22 cellular contexts compared by ENCODE assay signal in the genomic region with DNA sequence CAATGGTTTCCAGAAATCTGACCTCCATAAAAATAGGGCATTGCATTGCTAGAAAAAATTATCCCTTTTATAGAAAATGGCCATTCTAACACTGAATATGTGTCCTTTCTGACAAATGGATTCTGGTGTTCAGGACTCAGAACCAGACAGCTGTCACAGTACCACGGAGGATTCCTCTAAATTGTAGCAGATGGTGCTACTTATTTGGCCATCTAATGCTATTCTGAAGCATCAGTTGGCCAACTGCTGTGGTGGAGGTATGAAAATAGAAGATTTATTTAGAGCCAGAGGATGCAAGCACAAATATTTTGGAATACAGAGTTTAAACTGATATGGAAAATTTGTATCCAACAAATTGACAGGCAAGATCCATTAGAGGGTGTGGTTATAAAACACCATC.
DNase-seq lines count a peak whose midpoint lies in the region; FAIRE-seq and TF ChIP-seq lines count a peak whose summit lies in the region.
"Had no signal": no experiment of that assay in that cellular context is flagged by ENCODE, and none has a peak within 500 bp of the region (broad histone marks: within the 10 kb centered on the region; RNA-seq: fewer than 3 reads in every experiment).

No MANE protein-coding gene starts in this region.

- no peak overlapping the region for H3K18ac ChIP-seq in H1 (ENCODE audit: extremely low read depth, low read length)

- H3K4me3 ChIP-seq in H1 (ENCODE audit: extremely low read depth in 1 of 4, insufficient read depth in 2 of 4, low read depth in 3 of 4, low read length in 4 of 4) = no peak overlapping the region
- H3K4me3 ChIP-seq in A673 (ENCODE audit: low read depth, low read length, poor library complexity, severe bottlenecking) = no peak overlapping the region
- H3K4me3 ChIP-seq: MG63, PC-9, SJSA1 had no signal

- H3K27me3 ChIP-seq in H1 (replicated peaks in 1 of 4; ENCODE audit: control insufficient read depth in 3 of 4, extremely low read depth in 1 of 4, insufficient read depth in 3 of 4, low read length in 3 of 4) = no peaks in the 10 kb centered on the region
- H3K27me3 ChIP-seq in A673 (replicated peaks; ENCODE audit: insufficient read depth, low read depth, low read length, poor library complexity) = no peaks in the 10 kb centered on the region
- H3K27me3 ChIP-seq: BE2C, MG63, SJSA1 had no signal

- no peak overlapping the region for H4K5ac ChIP-seq in H1 (ENCODE audit: insufficient read length, low read depth, low read length)

- H3K4me2 ChIP-seq in H1 (ENCODE audit: insufficient read depth in 1 of 2, low read depth in 2 of 2, low read length in 2 of 2) = no peak overlapping the region
- H3K4me2 ChIP-seq: PC-9 had no signal

- H3K9me3 ChIP-seq in H1 (ENCODE audit: insufficient read depth in 2 of 2, low read depth in 1 of 2, low read length in 1 of 2) (peaks cover 5 to 9% of the 10 kb centered on the region in 2 experiments; a peak in 2 of 4 replicates), A673 (ENCODE audit: low read depth, low read length, poor library complexity, severe bottlenecking) (no peaks in the 10 kb centered on the region)
- H3K9me3 ChIP-seq: BE2C, MG63, SJSA1 had no signal

- intact Hi-C loops in A673 (cut with micrococcal nuclease; ENCODE audit: unreplicated experiment) = no loop called here

- TF ChIP-seq POLR2A in H1 (IDR thresholded peaks at IDR 0.05; ENCODE audit: control extremely low read depth in 1 of 2, low read depth in 2 of 2, low read length in 2 of 2) = no peak

- H2BK120ac ChIP-seq in H1 (replicated peaks; ENCODE audit: low read depth, low read length) = no peak overlapping the region

- POLR2A ChIA-PET in H1 (lab: Charles Lee; ENCODE audit: partially characterized antibody) = no interaction called here
- POLR2A ChIA-PET in A673 (lab: Charles Lee; ENCODE audit: low non-redundant PET) = no interaction called here

- no peaks in the 10 kb centered on the region for H3K36me3 ChIP-seq in H1 (ENCODE audit: control insufficient read depth in 2 of 4, insufficient read depth in 4 of 4, low read length in 3 of 4)
- H3K36me3 ChIP-seq in A673 (ENCODE audit: insufficient read depth, low read length, poor library complexity, severe bottlenecking) = no peaks in the 10 kb centered on the region
- H3K36me3 ChIP-seq: BE2C, MG63, SJSA1 had no signal

- no peak overlapping the region for H4K8ac ChIP-seq in H1 (ENCODE audit: extremely low read depth, insufficient read depth, low read length)

- H3K4ac ChIP-seq in H1 (replicated peaks; ENCODE audit: insufficient read length, low read depth, low read length) = no peak overlapping the region

- H3K4me1 ChIP-seq in H1 (replicated peaks in 1 of 4; ENCODE audit: control insufficient read depth in 3 of 4, insufficient read depth in 4 of 4, low read length in 3 of 4) (peaks cover 0 to 11% (median 1%) of the 10 kb centered on the region in 4 experiments; a peak in 2 of 7 replicates), A673 (ENCODE audit: insufficient read depth, low read length, poor library complexity, severe bottlenecking) (no peaks in the 10 kb centered on the region)
- H3K4me1 ChIP-seq: BE2C, SJSA1 had no signal

- H2AK5ac ChIP-seq in H1 (ENCODE audit: low read depth, low read length) = 0 out of 2 replicates have a peak overlapping the region, but pooled peaks have one; percentile 2

- H2BK5ac ChIP-seq in H1 (ENCODE audit: low read depth, low read length) = no peak overlapping the region

- H3K27ac ChIP-seq in H1 (ENCODE audit: low read depth, low read length) (no peak overlapping the region), A673 (ENCODE audit: low read depth, low read length, poor library complexity, severe bottlenecking) (no peak overlapping the region)
- H3K27ac ChIP-seq: PC-9, SJSA1 had no signal

- no peak overlapping the region for H2BK20ac ChIP-seq in H1 (ENCODE audit: low read length)

- H3K56ac ChIP-seq in H1 (replicated peaks; ENCODE audit: insufficient read length, low read depth, low read length) = no peak overlapping the region

- TF ChIP-seq RAD21 in H1 (IDR thresholded peaks at IDR 0.05 in 1 of 2, conservative IDR thresholded peaks at IDR 0.05 in 1 of 2; ENCODE audit: low read depth in 2 of 2, low read length in 2 of 2) = no peak

- H4K20me1 ChIP-seq in H1 (replicated peaks in 1 of 2; ENCODE audit: control insufficient read depth in 1 of 2, insufficient read depth in 2 of 2, low read length in 2 of 2) = no peaks in the 10 kb centered on the region

- CTCF ChIA-PET in H1 (lab: Charles Lee; ENCODE audit: partially characterized antibody) = interaction anchor here (2.0 kb wide), 1 partner anchor 11 kb away, joined by 4 read pairs; no protein-coding TSS in a partner anchor
- CTCF ChIA-PET in A673 (lab: Charles Lee) = no interaction called here

- H2BK12ac ChIP-seq in H1 (ENCODE audit: low read depth, low read length) = no peak overlapping the region

- WGBS in H1 (ENCODE audit: extremely low coverage in 1 of 2, insufficient coverage in 1 of 2, insufficient read length in 1 of 2, insufficient replicate concordance in 2 of 2, low coverage in 1 of 2, low lambda C conversion rate in 2 of 2, missing lambda C conversion rate in 1 of 2), 2 experiments = 92% methylated on average over 1 of the region's 1 CpG; no CpG with 5 or more reads in 1 of the 2 experiments

- no peak for TF ChIP-seq CTCF in H1 (IDR thresholded peaks at IDR 0.05; ENCODE audit: control extremely low read depth in 1 of 3, insufficient read depth in 1 of 3, low read depth in 1 of 3, low read length in 3 of 3)
- no peak for TF ChIP-seq CTCF in A673 (conservative IDR thresholded peaks at IDR 0.05; ENCODE audit: low read depth, low read length)

- H3K79me1 ChIP-seq in H1 (ENCODE audit: low read depth, low read length) = no peaks in the 10 kb centered on the region

- H3K79me2 ChIP-seq in H1 (ENCODE audit: control insufficient read depth in 1 of 2, insufficient read depth in 2 of 2, low read length in 2 of 2) = no peaks in the 10 kb centered on the region

- no peaks in the 10 kb centered on the region for H3K23me2 ChIP-seq in H1 (ENCODE audit: low read depth, low read length)

- H3K14ac ChIP-seq in H1 (ENCODE audit: insufficient read length) = no peak overlapping the region

- H3K9ac ChIP-seq in H1 (replicated peaks in 1 of 4; ENCODE audit: extremely low read depth in 1 of 4, low read depth in 3 of 4, low read length in 3 of 4) = no peak overlapping the region

- peak; percentile 26 for DNase-seq in NCI-H1694 (lab: John Stamatoyannopoulos, UW)
- peak; percentile 97 for DNase-seq in NCI-H82 treated with DMSO at 0.1 percent for 48 hours (lab: John Stamatoyannopoulos, UW; ENCODE audit: unreplicated experiment)
- no peak for DNase-seq in H1 (ENCODE audit: low read depth in 1 of 2, low spot score in 2 of 2)
- no peak for DNase-seq in HPDE6-E6E7 (ENCODE audit: extremely low spot score)
- DNase-seq in epidermal melanocyte (ENCODE audit: insufficient read length, low spot score) = no peak
- DNase-seq in A673 (ENCODE audit: low spot score) = no peak
- no peak for DNase-seq in OCI-M2 (lab: John Stamatoyannopoulos, UW; ENCODE audit: unreplicated experiment)
- DNase-seq: BE2C; CD8-positive, alpha-beta memory T cell; H7; KBM-7; MG63; NCI-H1105 treated with DMSO at 0.1 percent for 48 hours; NCI-H2029 treated with DMSO at 0.1 percent for 48 hours; NCI-H226; NCI-H510A; NCI-H748 treated with DMSO at 0.1 percent for 48 hours; NK-92 treated with Interleukin-12 subunit alpha and Interleukin-12 subunit beta, amount 100 ng/mL, for 24 hours; PC-9 had no signal

- H2BK15ac ChIP-seq in H1 (ENCODE audit: low read length) = no peak overlapping the region

- BruUV-seq in A673 (replicated peaks; lab: Mats Ljungman, UMichigan) = no TSS peak

- no peak overlapping the region for H2AFZ ChIP-seq in H1 (ENCODE audit: low read length)
- H2AFZ ChIP-seq: PC-9 had no signal

- no peak for FAIRE-seq in H1 (lab: Jason Lieb, UNC)
- FAIRE-seq: GM18507, HTR-8/SVneo had no signal

- TF ChIP-seq EP300 in H1 (IDR thresholded peaks at IDR 0.05; ENCODE audit: borderline replicate concordance in 1 of 2, low read depth in 2 of 2, low read length in 2 of 2) = no peak

- H4K91ac ChIP-seq in H1 (replicated peaks; ENCODE audit: insufficient read length, low read length) = no peak overlapping the region

- H3K23ac ChIP-seq in H1 (ENCODE audit: insufficient read length) = no peak overlapping the region

Comparison
In these comparisons a context has a peak if more than half of its experiments do, and no peak if none do; other contexts are left out.
1. DNase-seq: peak in NCI-H1694 (single experiment) and NCI-H82 treated with DMSO at 0.1 percent for 48 hours (single experiment); none in H1 (0 of 2), HPDE6-E6E7 (single experiment), epidermal melanocyte (single experiment), A673 (single experiment) and OCI-M2 (single experiment).